8 cellular contexts compared by ENCODE assay signal in genomic region chr9:120928720-120929389, GRCh38. TPM values are rescaled to one million over a fixed set of nuclear protein-coding genes. Genes with fewer than 3 reads are reported as not detected.
DNase-seq lines count a peak whose midpoint lies in the region; ATAC-seq, FAIRE-seq and TF ChIP-seq lines count a peak whose summit lies in the region.

No MANE protein-coding gene starts in this region.

- TF ChIP-seq CTCF in Peyer's patch (IDR thresholded peaks at IDR 0.05) (peak in 5 of 6 experiments; percentile 3 to 49 (median 46)), heart left ventricle (IDR thresholded peaks at IDR 0.05) (peak in 8 of 12 donors; percentile 5 to 46 (median 21))

- peaks cover 7% of the 10 kb centered on the region for H3K79me1 ChIP-seq in trophoblast cell (ENCODE audit: low read length)

- WGBS in heart left ventricle, 4 donors = 2% methylated on average over 19 to 72 of the region's 72 CpGs
- no CpG with 5 or more reads among the region's 72 CpGs for WGBS in trophoblast cell (ENCODE audit: extremely low coverage, insufficient coverage, insufficient read length)

- H3K9me3 ChIP-seq in Peyer's patch (no peaks in the 10 kb centered on the region), heart left ventricle (no peaks in the 10 kb centered on the region), trophoblast cell (ENCODE audit: insufficient read depth, low read depth, low read length) (no peaks in the 10 kb centered on the region)

- peaks cover 47% of the 10 kb centered on the region for H3K36me3 Mint-ChIP-seq in activated naive CD8-positive, alpha-beta T cell treated with anti-CD3 and anti-CD28 coated beads for 36 hours

- H3K27me3 ChIP-seq in Peyer's patch (no peaks in the 10 kb centered on the region), heart left ventricle (no peaks in the 10 kb centered on the region), trophoblast cell (ENCODE audit: insufficient read depth, low read length) (peaks cover 5% of the 10 kb centered on the region)

- H3K36me3 ChIP-seq in Peyer's patch = no peaks in the 10 kb centered on the region
- H3K36me3 ChIP-seq in heart left ventricle = no peaks in the 10 kb centered on the region
- no peaks in the 10 kb centered on the region for H3K36me3 ChIP-seq in trophoblast cell (ENCODE audit: control insufficient read depth in 1 of 2, insufficient read depth in 2 of 2, low read length in 2 of 2)

- in situ Hi-C loops in ACHN (cut with HindIII; ENCODE audit: low pct_ligation_motif_present, low pct_unique_long_range_greater_than_20kb, low sequenced_read_pairs) = no loop called here

- H3K9me3 Mint-ChIP-seq in activated naive CD8-positive, alpha-beta T cell treated with anti-CD3 and anti-CD28 coated beads for 36 hours = peaks cover 1% of the 10 kb centered on the region

- H3K79me2 ChIP-seq in trophoblast cell (ENCODE audit: control insufficient read depth, insufficient read depth, low read length, poor library complexity) = no peaks in the 10 kb centered on the region

- peak overlapping the region; percentile 93 for H3K4me3 Mint-ChIP-seq in activated naive CD8-positive, alpha-beta T cell treated with anti-CD3 and anti-CD28 coated beads for 36 hours

- H4K12ac ChIP-seq in trophoblast cell (ENCODE audit: low read depth, low read length) = peak overlapping the region; percentile 75

- H3K18ac ChIP-seq in trophoblast cell (ENCODE audit: low read length) = peak overlapping the region; percentile 58

- H4K91ac ChIP-seq in trophoblast cell (ENCODE audit: low read depth, low read length) = peak overlapping the region; percentile 86

- H2BK5ac ChIP-seq in trophoblast cell (ENCODE audit: low read depth, low read length, poor library complexity) = peak overlapping the region; percentile 23

- peak overlapping the region; percentile 100 for H3K27ac Mint-ChIP-seq in activated naive CD8-positive, alpha-beta T cell treated with anti-CD3 and anti-CD28 coated beads for 36 hours

- peak overlapping the region; percentile 97 for H3K4me2 ChIP-seq in trophoblast cell (ENCODE audit: low read length)

- H2BK12ac ChIP-seq in trophoblast cell (ENCODE audit: low read length) = no peak overlapping the region

- peak overlapping the region; percentile 75 for H3K9ac ChIP-seq in trophoblast cell (ENCODE audit: low read length)

- FAIRE-seq in RCC 7860 (lab: Jason Lieb, UNC) = no peak

- intact Hi-C loops in heart left ventricle (cut with DNase I) = loop anchor here in 3 of 10 donors (2.0 to 5.0 kb wide), 2 partner anchors 52 to 60 kb away; partner anchors contain the start of gene PHF19 (in 2 of the 3)

- no peaks in the 10 kb centered on the region for H3K27me3 Mint-ChIP-seq in activated naive CD8-positive, alpha-beta T cell treated with anti-CD3 and anti-CD28 coated beads for 36 hours

- ATAC-seq in HG03280 (IDR thresholded peaks at IDR 0.05; ENCODE audit: unreplicated experiment) (peak; percentile 44), heart left ventricle (peak; percentile 75 to 93 (median 90))

- peak overlapping the region; percentile 44 for H2BK120ac ChIP-seq in trophoblast cell (ENCODE audit: insufficient read depth, low read length, poor library complexity)

- H2AK5ac ChIP-seq in trophoblast cell (ENCODE audit: low read length) = no peak overlapping the region

- peaks cover 78% of the 10 kb centered on the region for H3K4me1 Mint-ChIP-seq in activated naive CD8-positive, alpha-beta T cell treated with anti-CD3 and anti-CD28 coated beads for 36 hours

- TF ChIP-seq POLR2A in GM18526 (IDR thresholded peaks at IDR 0.05; ENCODE audit: extremely low read depth, insufficient read length) = peak; percentile 71
- peak; percentile 52 to 63 for TF ChIP-seq POLR2A in Peyer's patch (IDR thresholded peaks at IDR 0.05)
- TF ChIP-seq POLR2A in heart left ventricle (IDR thresholded peaks at IDR 0.05) = peak; percentile 5 to 53

- peak overlapping the region; percentile 91 for H2AFZ ChIP-seq in trophoblast cell (ENCODE audit: insufficient read depth, low read length, poor library complexity)

- H3K4me3 ChIP-seq in Peyer's patch (peak overlapping the region; percentile 66 to 83 (median 71)), heart left ventricle (peak overlapping the region; percentile 57 to 92 (median 78)), trophoblast cell (ENCODE audit: low read depth, low read length) (peak overlapping the region; percentile 75)

- H3K14ac ChIP-seq in trophoblast cell (ENCODE audit: low read length) = peak overlapping the region; percentile 59

- H3K23ac ChIP-seq in trophoblast cell (ENCODE audit: low read length) = no peak overlapping the region

- peaks cover 0 to 29% (median 19%) of the 10 kb centered on the region in 4 donors for H3K4me1 ChIP-seq in Peyer's patch
- peaks cover 0 to 94% (median 33%) of the 10 kb centered on the region in 12 donors for H3K4me1 ChIP-seq in heart left ventricle
- peaks cover 3 to 8% of the 10 kb centered on the region in 2 experiments for H3K4me1 ChIP-seq in trophoblast cell (ENCODE audit: control insufficient read depth in 1 of 2, insufficient read depth in 2 of 2, low read length in 2 of 2)

- DNase-seq in ACHN (peak; percentile 65), Peyer's patch (peak; percentile 85 to 94 (median 88)), heart left ventricle (peak; percentile 80 to 92 (median 84)), trophoblast cell (peak in 1 of 2 donors; percentile 55), RCC 7860 (ENCODE audit: low spot score) (no peak)
- DNase-seq in activated naive CD8-positive, alpha-beta T cell treated with anti-CD3 and anti-CD28 coated beads for 36 hours = peak; percentile 83

- peak overlapping the region; percentile 95 for H4K8ac ChIP-seq in trophoblast cell (ENCODE audit: low read depth, low read length)

- peak overlapping the region; percentile 23 for H3K4ac ChIP-seq in trophoblast cell (ENCODE audit: low read depth, low read length)

- peak overlapping the region; percentile 87 to 92 (median 89) for H3K27ac ChIP-seq in Peyer's patch
- peak overlapping the region; percentile 81 to 98 (median 92) for H3K27ac ChIP-seq in heart left ventricle
- no peak overlapping the region for H3K27ac ChIP-seq in trophoblast cell (ENCODE audit: low read depth, low read length)

RNA-seq across cellular contexts. Expression of gene TRAF1, which starts 2.3 kb away (rescaled TPM):
- total RNA-seq in Peyer's patch = 10 to 100 TPM in 1 of 4 donors, 1 to 10 TPM in 3; 3.3 to 14.0 (median 8.8) TPM
- total RNA-seq in activated naive CD8-positive, alpha-beta T cell treated with anti-CD3 and anti-CD28 coated beads for 36 hours = 100 to 1,000 TPM; 169 to 170 TPM
- 1 to 10 TPM in 7 of 9 donors, under 1 TPM in 2; 0.93 to 7.8 (median 1.8) TPM for total RNA-seq in heart left ventricle
- 1 to 10 TPM; 1.7 to 2.4 TPM for polyA plus RNA-seq in heart left ventricle
- 0.60 and 0.64 TPM in 2 replicates for polyA plus RNA-seq in trophoblast cell (2013)

RNA-seq across cellular contexts. Expression of gene PHF19, which starts 51.9 kb away (rescaled TPM):
- total RNA-seq in Peyer's patch (10 to 100 TPM in 3 of 4 donors, 1 to 10 TPM in 1; 7.2 to 76.7 (median 20.6) TPM), heart left ventricle (10 to 100 TPM in 8 of 9 donors, 1 to 10 TPM in 1; 9.6 to 28.0 (median 12.5) TPM)
- 100 to 1,000 TPM; 216 to 226 TPM for total RNA-seq in activated naive CD8-positive, alpha-beta T cell treated with anti-CD3 and anti-CD28 coated beads for 36 hours
- 10 to 100 TPM; 11.0 to 15.4 TPM for polyA plus RNA-seq in heart left ventricle
- polyA plus RNA-seq in trophoblast cell (2013) = 12.1 and 12.9 TPM in 2 replicates

Comparison
In these comparisons a context has a peak if more than half of its experiments do, and no peak if none do; other contexts are left out.
1. RNA of gene TRAF1, which starts 2.3 kb away (total RNA-seq): 169 to 170 TPM in activated naive CD8-positive, alpha-beta T cell treated with anti-CD3 and anti-CD28 coated beads for 36 hours; 3.3 to 14.0 TPM in Peyer's patch and 0.93 to 7.8 TPM in heart left ventricle; every median in the first group is over 10 times any median in the second.
2. Peak in every context shown above with its lines, with median percentiles within 50 percentile points of each other: POLR2A ChIP-seq and H3K4me3 ChIP-seq.